Comparison of ENCODE assay signal across 1 cellular context in the genomic region with DNA sequence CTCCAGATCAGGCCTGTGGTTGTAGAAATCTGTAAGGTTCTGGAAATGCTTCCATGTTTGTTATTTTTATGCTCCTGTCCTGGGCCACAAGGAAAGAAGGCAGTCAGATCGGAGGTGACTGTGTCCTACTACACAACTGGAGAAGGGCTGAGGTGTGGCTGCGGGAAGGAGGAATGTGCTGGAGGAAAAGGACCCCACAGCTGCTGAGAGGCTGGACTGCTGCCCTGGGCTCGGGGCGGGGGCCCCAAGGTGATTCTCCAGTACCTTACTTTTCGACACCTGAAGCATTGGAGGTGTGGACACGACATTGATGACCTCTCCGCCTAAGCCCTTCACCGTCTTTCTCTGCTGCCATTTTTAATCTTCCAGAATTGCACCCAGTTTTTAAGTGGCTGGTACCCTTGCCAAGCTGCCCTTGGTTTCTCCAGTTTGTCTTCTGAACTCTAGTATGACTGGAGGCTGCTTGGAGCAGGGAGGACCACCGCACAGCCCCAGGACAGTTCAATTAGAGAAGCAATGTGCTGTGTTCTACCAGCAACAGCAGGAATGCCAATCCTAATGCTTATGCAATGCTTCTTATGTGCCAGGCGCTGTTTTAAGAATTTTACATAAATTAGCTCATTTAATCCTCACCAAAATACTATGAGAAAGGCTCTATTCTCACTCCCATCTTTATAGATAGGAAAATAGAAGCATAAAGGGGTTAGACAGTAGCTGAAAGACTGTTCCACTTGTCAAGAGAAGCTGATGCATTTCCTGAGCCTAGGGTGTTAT.
TF ChIP-seq lines count a peak whose summit lies in the region.

No MANE protein-coding gene starts in this region.

TF ChIP-seq in GM23338, 12 proteins besides CTCF, POLR2A, EP300 and RAD21 (continued from another document):
- TF ChIP-seq, protein P1, sequence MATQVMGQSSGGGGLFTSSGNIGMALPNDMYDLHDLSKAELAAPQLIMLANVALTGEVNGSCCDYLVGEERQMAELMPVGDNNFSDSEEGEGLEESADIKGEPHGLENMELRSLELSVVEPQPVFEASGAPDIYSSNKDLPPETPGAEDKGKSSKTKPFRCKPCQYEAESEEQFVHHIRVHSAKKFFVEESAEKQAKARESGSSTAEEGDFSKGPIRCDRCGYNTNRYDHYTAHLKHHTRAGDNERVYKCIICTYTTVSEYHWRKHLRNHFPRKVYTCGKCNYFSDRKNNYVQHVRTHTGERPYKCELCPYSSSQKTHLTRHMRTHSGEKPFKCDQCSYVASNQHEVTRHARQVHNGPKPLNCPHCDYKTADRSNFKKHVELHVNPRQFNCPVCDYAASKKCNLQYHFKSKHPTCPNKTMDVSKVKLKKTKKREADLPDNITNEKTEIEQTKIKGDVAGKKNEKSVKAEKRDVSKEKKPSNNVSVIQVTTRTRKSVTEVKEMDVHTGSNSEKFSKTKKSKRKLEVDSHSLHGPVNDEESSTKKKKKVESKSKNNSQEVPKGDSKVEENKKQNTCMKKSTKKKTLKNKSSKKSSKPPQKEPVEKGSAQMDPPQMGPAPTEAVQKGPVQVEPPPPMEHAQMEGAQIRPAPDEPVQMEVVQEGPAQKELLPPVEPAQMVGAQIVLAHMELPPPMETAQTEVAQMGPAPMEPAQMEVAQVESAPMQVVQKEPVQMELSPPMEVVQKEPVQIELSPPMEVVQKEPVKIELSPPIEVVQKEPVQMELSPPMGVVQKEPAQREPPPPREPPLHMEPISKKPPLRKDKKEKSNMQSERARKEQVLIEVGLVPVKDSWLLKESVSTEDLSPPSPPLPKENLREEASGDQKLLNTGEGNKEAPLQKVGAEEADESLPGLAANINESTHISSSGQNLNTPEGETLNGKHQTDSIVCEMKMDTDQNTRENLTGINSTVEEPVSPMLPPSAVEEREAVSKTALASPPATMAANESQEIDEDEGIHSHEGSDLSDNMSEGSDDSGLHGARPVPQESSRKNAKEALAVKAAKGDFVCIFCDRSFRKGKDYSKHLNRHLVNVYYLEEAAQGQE (IDR thresholded peaks at IDR 0.05; ENCODE audit: unreplicated experiment) = no peak
- TF ChIP-seq, protein P2, sequence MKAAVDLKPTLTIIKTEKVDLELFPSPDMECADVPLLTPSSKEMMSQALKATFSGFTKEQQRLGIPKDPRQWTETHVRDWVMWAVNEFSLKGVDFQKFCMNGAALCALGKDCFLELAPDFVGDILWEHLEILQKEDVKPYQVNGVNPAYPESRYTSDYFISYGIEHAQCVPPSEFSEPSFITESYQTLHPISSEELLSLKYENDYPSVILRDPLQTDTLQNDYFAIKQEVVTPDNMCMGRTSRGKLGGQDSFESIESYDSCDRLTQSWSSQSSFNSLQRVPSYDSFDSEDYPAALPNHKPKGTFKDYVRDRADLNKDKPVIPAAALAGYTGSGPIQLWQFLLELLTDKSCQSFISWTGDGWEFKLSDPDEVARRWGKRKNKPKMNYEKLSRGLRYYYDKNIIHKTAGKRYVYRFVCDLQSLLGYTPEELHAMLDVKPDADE (IDR thresholded peaks at IDR 0.05) = no peak
- TF ChIP-seq, protein P3, sequence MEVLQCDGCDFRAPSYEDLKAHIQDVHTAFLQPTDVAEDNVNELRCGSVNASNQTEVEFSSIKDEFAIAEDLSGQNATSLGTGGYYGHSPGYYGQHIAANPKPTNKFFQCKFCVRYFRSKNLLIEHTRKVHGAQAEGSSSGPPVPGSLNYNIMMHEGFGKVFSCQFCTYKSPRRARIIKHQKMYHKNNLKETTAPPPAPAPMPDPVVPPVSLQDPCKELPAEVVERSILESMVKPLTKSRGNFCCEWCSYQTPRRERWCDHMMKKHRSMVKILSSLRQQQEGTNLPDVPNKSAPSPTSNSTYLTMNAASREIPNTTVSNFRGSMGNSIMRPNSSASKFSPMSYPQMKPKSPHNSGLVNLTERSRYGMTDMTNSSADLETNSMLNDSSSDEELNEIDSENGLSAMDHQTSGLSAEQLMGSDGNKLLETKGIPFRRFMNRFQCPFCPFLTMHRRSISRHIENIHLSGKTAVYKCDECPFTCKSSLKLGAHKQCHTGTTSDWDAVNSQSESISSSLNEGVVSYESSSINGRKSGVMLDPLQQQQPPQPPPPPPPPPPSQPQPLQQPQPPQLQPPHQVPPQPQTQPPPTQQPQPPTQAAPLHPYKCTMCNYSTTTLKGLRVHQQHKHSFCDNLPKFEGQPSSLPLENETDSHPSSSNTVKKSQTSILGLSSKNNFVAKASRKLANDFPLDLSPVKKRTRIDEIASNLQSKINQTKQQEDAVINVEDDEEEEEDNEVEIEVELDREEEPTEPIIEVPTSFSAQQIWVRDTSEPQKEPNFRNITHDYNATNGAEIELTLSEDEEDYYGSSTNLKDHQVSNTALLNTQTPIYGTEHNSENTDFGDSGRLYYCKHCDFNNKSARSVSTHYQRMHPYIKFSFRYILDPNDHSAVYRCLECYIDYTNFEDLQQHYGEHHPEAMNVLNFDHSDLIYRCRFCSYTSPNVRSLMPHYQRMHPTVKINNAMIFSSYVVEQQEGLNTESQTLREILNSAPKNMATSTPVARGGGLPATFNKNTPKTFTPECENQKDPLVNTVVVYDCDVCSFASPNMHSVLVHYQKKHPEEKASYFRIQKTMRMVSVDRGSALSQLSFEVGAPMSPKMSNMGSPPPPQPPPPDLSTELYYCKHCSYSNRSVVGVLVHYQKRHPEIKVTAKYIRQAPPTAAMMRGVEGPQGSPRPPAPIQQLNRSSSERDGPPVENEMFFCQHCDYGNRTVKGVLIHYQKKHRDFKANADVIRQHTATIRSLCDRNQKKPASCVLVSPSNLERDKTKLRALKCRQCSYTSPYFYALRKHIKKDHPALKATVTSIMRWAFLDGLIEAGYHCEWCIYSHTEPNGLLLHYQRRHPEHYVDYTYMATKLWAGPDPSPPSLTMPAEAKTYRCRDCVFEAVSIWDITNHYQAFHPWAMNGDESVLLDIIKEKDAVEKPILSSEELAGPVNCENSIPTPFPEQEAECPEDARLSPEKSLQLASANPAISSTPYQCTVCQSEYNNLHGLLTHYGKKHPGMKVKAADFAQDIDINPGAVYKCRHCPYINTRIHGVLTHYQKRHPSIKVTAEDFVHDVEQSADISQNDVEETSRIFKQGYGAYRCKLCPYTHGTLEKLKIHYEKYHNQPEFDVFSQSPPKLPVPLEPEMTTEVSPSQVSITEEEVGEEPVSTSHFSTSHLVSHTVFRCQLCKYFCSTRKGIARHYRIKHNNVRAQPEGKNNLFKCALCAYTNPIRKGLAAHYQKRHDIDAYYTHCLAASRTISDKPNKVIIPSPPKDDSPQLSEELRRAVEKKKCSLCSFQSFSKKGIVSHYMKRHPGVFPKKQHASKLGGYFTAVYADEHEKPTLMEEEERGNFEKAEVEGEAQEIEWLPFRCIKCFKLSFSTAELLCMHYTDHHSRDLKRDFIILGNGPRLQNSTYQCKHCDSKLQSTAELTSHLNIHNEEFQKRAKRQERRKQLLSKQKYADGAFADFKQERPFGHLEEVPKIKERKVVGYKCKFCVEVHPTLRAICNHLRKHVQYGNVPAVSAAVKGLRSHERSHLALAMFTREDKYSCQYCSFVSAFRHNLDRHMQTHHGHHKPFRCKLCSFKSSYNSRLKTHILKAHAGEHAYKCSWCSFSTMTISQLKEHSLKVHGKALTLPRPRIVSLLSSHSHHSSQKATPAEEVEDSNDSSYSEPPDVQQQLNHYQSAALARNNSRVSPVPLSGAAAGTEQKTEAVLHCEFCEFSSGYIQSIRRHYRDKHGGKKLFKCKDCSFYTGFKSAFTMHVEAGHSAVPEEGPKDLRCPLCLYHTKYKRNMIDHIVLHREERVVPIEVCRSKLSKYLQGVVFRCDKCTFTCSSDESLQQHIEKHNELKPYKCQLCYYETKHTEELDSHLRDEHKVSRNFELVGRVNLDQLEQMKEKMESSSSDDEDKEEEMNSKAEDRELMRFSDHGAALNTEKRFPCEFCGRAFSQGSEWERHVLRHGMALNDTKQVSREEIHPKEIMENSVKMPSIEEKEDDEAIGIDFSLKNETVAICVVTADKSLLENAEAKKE (CRISPR knock-in tag; IDR thresholded peaks at IDR 0.05) = no peak
- TF ChIP-seq NANOG (IDR thresholded peaks at IDR 0.05; ENCODE audit: borderline replicate concordance) (no peak), EZH2 (IDR thresholded peaks at IDR 0.05; ENCODE audit: low read depth, unreplicated experiment) (no peak), ZNF114 (CRISPR knock-in tag; IDR thresholded peaks at IDR 0.05) (no peak)
